ENCODE assay signal across 8 cellular contexts in genomic region chr15:64699767-64700388, GRCh38.
A peak's percentile ranks its signal among the peaks of the same experiment; 100 is the strongest.
DNase-seq lines count a peak whose midpoint lies in the region; ATAC-seq and TF ChIP-seq lines count a peak whose summit lies in the region.

No MANE protein-coding gene starts in this region.

- peaks cover 75% of the 10 kb centered on the region for H3K4me1 Mint-ChIP-seq in activated naive CD8-positive, alpha-beta T cell treated with anti-CD3 and anti-CD28 coated beads, Interleukin-2, amount 50 U/mL, for 24 hours
- peaks cover 64% of the 10 kb centered on the region for H3K4me1 Mint-ChIP-seq in activated CD4-positive, alpha-beta memory T cell treated with anti-CD3 and anti-CD28 coated beads for 36 hours (ENCODE audit: low read depth)

- H3K9me2 ChIP-seq in hepatocyte (replicated peaks; ENCODE audit: insufficient read depth): no peaks in the 10 kb centered on the region

- H3K36me3 ChIP-seq in HEK293 (ENCODE audit: control insufficient read depth in 2 of 2, insufficient read depth in 1 of 2, low read length in 2 of 2): peaks cover 0 to 19% of the 10 kb centered on the region in 2 experiments; a peak in 1 of 3 replicates
- no peaks in the 10 kb centered on the region for H3K36me3 ChIP-seq in hepatocyte (replicated peaks; ENCODE audit: insufficient read depth, low read depth)
- H3K36me3 ChIP-seq in gastrocnemius medialis: no peaks in the 10 kb centered on the region

- ATAC-seq in activated naive CD8-positive, alpha-beta T cell treated with anti-CD3 and anti-CD28 coated beads, Interleukin-2, amount 50 U/mL, for 24 hours: no peak
- ATAC-seq in gastrocnemius medialis (peak; percentile 66 to 77), GM18519 (IDR thresholded peaks at IDR 0.05; ENCODE audit: low FRiP score, unreplicated experiment) (no peak), GM18868 (IDR thresholded peaks at IDR 0.05; ENCODE audit: unreplicated experiment) (no peak)

- peaks cover 38% of the 10 kb centered on the region for H4K20me1 ChIP-seq in hepatocyte (ENCODE audit: insufficient read depth, poor library complexity, severe bottlenecking)

- H3K4me2 ChIP-seq in hepatocyte: peak overlapping the region; percentile 95

- H3K4me1 ChIP-seq in HEK293 (ENCODE audit: control insufficient read depth, insufficient read depth, low read length) (peaks cover 21% of the 10 kb centered on the region), hepatocyte (ENCODE audit: insufficient read depth) (peaks cover 52% of the 10 kb centered on the region), gastrocnemius medialis (peaks cover 76 to 78% of the 10 kb centered on the region in 2 donors)

- no peaks in the 10 kb centered on the region for H3K9me3 Mint-ChIP-seq in activated naive CD8-positive, alpha-beta T cell treated with anti-CD3 and anti-CD28 coated beads, Interleukin-2, amount 50 U/mL, for 24 hours
- no peaks in the 10 kb centered on the region for H3K9me3 Mint-ChIP-seq in activated CD4-positive, alpha-beta memory T cell treated with anti-CD3 and anti-CD28 coated beads for 36 hours

- CTCF ChIA-PET in HEK293 (lab: Yijun Ruan, JAX): interaction anchor here (0.9 to 1.8 kb wide), 4 partner anchors 10 to 28 kb away, joined by 3 to 7 read pairs (median 5); no protein-coding TSS in a partner anchor
- CTCF ChIA-PET in activated CD4-positive, alpha-beta memory T cell treated with anti-CD3 and anti-CD28 coated beads for 36 hours (lab: Charles Lee): interaction anchor here (5.6 kb wide), 1 partner anchor 28 kb away, joined by 38 read pairs; no protein-coding TSS in a partner anchor

- H3K27ac ChIP-seq in HEK293 (ENCODE audit: extremely low read depth, low read depth, low read length): peak overlapping the region; percentile 48
- H3K27ac ChIP-seq in hepatocyte: peak overlapping the region; percentile 68
- H3K27ac ChIP-seq in gastrocnemius medialis: peak overlapping the region; percentile 94 to 96 (median 94)

- in situ Hi-C loops in gastrocnemius medialis (cut with MboI; ENCODE audit: low sequenced_read_pairs in 4 of 4): no loop called here

- H3K4me3 Mint-ChIP-seq in activated naive CD8-positive, alpha-beta T cell treated with anti-CD3 and anti-CD28 coated beads, Interleukin-2, amount 50 U/mL, for 24 hours: no peak overlapping the region
- H3K4me3 Mint-ChIP-seq in activated CD4-positive, alpha-beta memory T cell treated with anti-CD3 and anti-CD28 coated beads for 36 hours: no peak overlapping the region

- no peak for DNase-seq in activated naive CD8-positive, alpha-beta T cell treated with anti-CD3 and anti-CD28 coated beads, Interleukin-2, amount 50 U/mL, for 24 hours
- DNase-seq in hepatocyte (ENCODE audit: low spot score) (peak; percentile 62), gastrocnemius medialis (peak; percentile 56 to 85)
- DNase-seq in stimulated activated naive CD4-positive, alpha-beta T cell treated with Interleukin-2 at 50 U/mL for 16 hours (lab: John Stamatoyannopoulos, UW): no peak
- DNase-seq in activated CD4-positive, alpha-beta memory T cell treated with anti-CD3 and anti-CD28 coated beads for 36 hours: no peak

- H2AFZ ChIP-seq in hepatocyte: no peak overlapping the region

- H3K27me3 ChIP-seq in hepatocyte: no peaks in the 10 kb centered on the region
- H3K27me3 ChIP-seq in gastrocnemius medialis: no peaks in the 10 kb centered on the region

- H3K27ac Mint-ChIP-seq in activated naive CD8-positive, alpha-beta T cell treated with anti-CD3 and anti-CD28 coated beads, Interleukin-2, amount 50 U/mL, for 24 hours: peak overlapping the region; percentile 18
- no peak overlapping the region for H3K27ac Mint-ChIP-seq in activated CD4-positive, alpha-beta memory T cell treated with anti-CD3 and anti-CD28 coated beads for 36 hours

- 25% methylated on average over 7 of the region's 7 CpGs for WGBS in hepatocyte (ENCODE audit: low lambda C conversion rate, missing lambda C conversion rate)

- intact Hi-C loops in gastrocnemius medialis (cut with DNase I; ENCODE audit: low total_unique reads): no loop called here
- intact Hi-C loops in activated CD4-positive, alpha-beta memory T cell treated with anti-CD3 and anti-CD28 coated beads for 36 hours (cut with micrococcal nuclease): loop anchor here (2.0 to 10.0 kb wide), 5 partner anchors 65 to 535 kb away; partner anchors contain the start of gene PPIB

- H3K9me3 ChIP-seq in HEK293 (ENCODE audit: control insufficient read depth, insufficient read depth, low read depth, low read length) (no peaks in the 10 kb centered on the region), hepatocyte (ENCODE audit: low read depth) (no peaks in the 10 kb centered on the region), gastrocnemius medialis (no peaks in the 10 kb centered on the region)

- TF ChIP-seq CTCF in HEK293 (tag by site-specific recombination; IDR thresholded peaks at IDR 0.05) (no peak), hepatocyte (IDR thresholded peaks at IDR 0.05; ENCODE audit: poor library complexity) (no peak), gastrocnemius medialis (IDR thresholded peaks at IDR 0.05 in 4 of 5, conservative IDR thresholded peaks at IDR 0.05 in 1 of 5) (no peak)

- peaks cover 3% of the 10 kb centered on the region for H3K36me3 Mint-ChIP-seq in activated naive CD8-positive, alpha-beta T cell treated with anti-CD3 and anti-CD28 coated beads, Interleukin-2, amount 50 U/mL, for 24 hours (ENCODE audit: low read depth)
- H3K36me3 Mint-ChIP-seq in activated CD4-positive, alpha-beta memory T cell treated with anti-CD3 and anti-CD28 coated beads for 36 hours: peaks cover 7% of the 10 kb centered on the region

- H3K79me2 ChIP-seq in hepatocyte: peaks cover 80% of the 10 kb centered on the region

- no peak for TF ChIP-seq POLR2A in gastrocnemius medialis (IDR thresholded peaks at IDR 0.05)

- POLR2A ChIA-PET in HEK293 (lab: Yijun Ruan, JAX): interaction anchor here (0.7 to 1.0 kb wide), 2 partner anchors 65 to 134 kb away, joined by 3 to 4 read pairs; no protein-coding TSS in a partner anchor
- POLR2A ChIA-PET in activated CD4-positive, alpha-beta memory T cell treated with anti-CD3 and anti-CD28 coated beads for 36 hours (lab: Charles Lee): no interaction called here

- H3K4me3 ChIP-seq in HEK293 (ENCODE audit: low read depth, low read length) (no peak overlapping the region), hepatocyte (no peak overlapping the region), gastrocnemius medialis (peak overlapping the region; percentile 39 to 96 (median 69))

- H3K27me3 Mint-ChIP-seq in activated naive CD8-positive, alpha-beta T cell treated with anti-CD3 and anti-CD28 coated beads, Interleukin-2, amount 50 U/mL, for 24 hours: no peaks in the 10 kb centered on the region
- H3K27me3 Mint-ChIP-seq in activated CD4-positive, alpha-beta memory T cell treated with anti-CD3 and anti-CD28 coated beads for 36 hours: no peaks in the 10 kb centered on the region

TF ChIP-seq in HEK293, 187 proteins besides CTCF, POLR2A, EP300 and RAD21 (continues in another document):
- TF ChIP-seq ZNF658 (tag by site-specific recombination; IDR thresholded peaks at IDR 0.05): no peak
- TF ChIP-seq ZNF529 (tag by site-specific recombination; IDR thresholded peaks at IDR 0.05; ENCODE audit: insufficient replicate concordance): no peak
- 0 out of 2 replicates have a peak, but pooled peaks have one; percentile 17 for TF ChIP-seq ZNF335 (tag by site-specific recombination; conservative IDR thresholded peaks at IDR 0.05)
- peak; percentile 72; the same call in 1 of the 2 replicates for TF ChIP-seq MZF1 (tag by site-specific recombination; IDR thresholded peaks at IDR 0.05; ENCODE audit: borderline replicate concordance)
- TF ChIP-seq ZXDB (tag by site-specific recombination; IDR thresholded peaks at IDR 0.05): peak; percentile 39; the same call in 1 of the 2 replicates
- TF ChIP-seq ZNF629 (tag by site-specific recombination; IDR thresholded peaks at IDR 0.05): 0 out of 2 replicates have a peak, but pooled peaks have one; percentile 21
- TF ChIP-seq PATZ1 (tag by site-specific recombination; IDR thresholded peaks at IDR 0.05): peak; percentile 63
- TF ChIP-seq ZNF600 (tag by site-specific recombination; IDR thresholded peaks at IDR 0.05): peak; percentile 91
- peak; percentile 27; the same call in 1 of the 2 replicates for TF ChIP-seq ZBTB48 (tag by site-specific recombination; IDR thresholded peaks at IDR 0.05)
- peak; percentile 85 for TF ChIP-seq ZBTB17 (tag by site-specific recombination; IDR thresholded peaks at IDR 0.05)
- TF ChIP-seq ZNF426 (tag by site-specific recombination; IDR thresholded peaks at IDR 0.05): no peak
- peak; percentile 53; the same call in 1 of the 2 replicates for TF ChIP-seq KLF10 (tag by site-specific recombination; IDR thresholded peaks at IDR 0.05)
- peak; percentile 39 for TF ChIP-seq IKZF3 (tag by site-specific recombination; IDR thresholded peaks at IDR 0.05)
- no peak for TF ChIP-seq ZNF530 (tag by site-specific recombination; IDR thresholded peaks at IDR 0.05; ENCODE audit: low read depth)
- TF ChIP-seq SP2 (tag by site-specific recombination; IDR thresholded peaks at IDR 0.05): peak; percentile 14; the same call in 1 of the 2 replicates
- TF ChIP-seq ZNF549 (tag by site-specific recombination; IDR thresholded peaks at IDR 0.05): no peak

Comparison
In these comparisons a context has a peak if more than half of its experiments do, and no peak if none do; other contexts are left out.
1. H3K4me3 ChIP-seq: peak in gastrocnemius medialis (4 of 4); none in HEK293 (single experiment) and hepatocyte (single experiment).
2. ATAC-seq: peak in gastrocnemius medialis (2 of 2); none in activated naive CD8-positive, alpha-beta T cell treated with anti-CD3 and anti-CD28 coated beads, Interleukin-2, amount 50 U/mL, for 24 hours (single experiment), GM18519 (single experiment) and GM18868 (single experiment).
3. DNase-seq: peak in hepatocyte (single experiment) and gastrocnemius medialis (2 of 2); none in activated naive CD8-positive, alpha-beta T cell treated with anti-CD3 and anti-CD28 coated beads, Interleukin-2, amount 50 U/mL, for 24 hours (single experiment), stimulated activated naive CD4-positive, alpha-beta T cell treated with Interleukin-2 at 50 U/mL for 16 hours (single experiment) and activated CD4-positive, alpha-beta memory T cell treated with anti-CD3 and anti-CD28 coated beads for 36 hours (single experiment).
4. Peak in every context shown above with its lines, with median percentiles within 50 percentile points of each other: H3K27ac ChIP-seq.